In the genomic region with DNA sequence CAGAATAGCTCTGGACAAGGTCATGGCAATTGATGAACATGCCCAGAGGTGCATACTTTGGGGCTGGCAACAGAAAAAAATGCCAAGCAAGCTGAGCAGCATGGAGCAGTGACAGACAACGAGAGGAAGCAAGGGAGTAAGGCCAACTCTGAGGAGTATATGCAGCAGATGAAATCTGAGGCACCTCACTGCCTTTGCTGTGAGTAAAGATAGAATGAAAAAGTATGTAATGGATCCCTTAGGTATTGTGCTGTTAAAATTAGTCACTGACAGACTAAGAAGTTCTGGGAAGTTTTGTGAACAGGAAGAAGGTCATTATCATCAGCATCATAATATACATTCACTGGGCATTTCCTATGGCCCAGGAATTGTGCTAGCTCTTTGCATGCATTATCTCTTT, we compare ENCODE assay signal across 29 cellular contexts.
DNase-seq lines count a peak whose midpoint lies in the region; ATAC-seq, FAIRE-seq and TF ChIP-seq lines count a peak whose summit lies in the region.
"Had no signal": no experiment of that assay in that cellular context is flagged by ENCODE, and none has a peak within 500 bp of the region (broad histone marks: within the 10 kb centered on the region; RNA-seq: fewer than 3 reads in every experiment).

No MANE protein-coding gene starts in this region.

- H3K79me2 ChIP-seq in mammary epithelial cell (ENCODE audit: insufficient read depth, low read length), result no peaks in the 10 kb centered on the region
- no peaks in the 10 kb centered on the region for H3K79me2 ChIP-seq in astrocyte (ENCODE audit: insufficient read depth, low read length)

- H3K4me1 ChIP-seq in mammary epithelial cell (ENCODE audit: insufficient read depth, low read length), result peaks cover 12% of the 10 kb centered on the region
- H3K4me1 ChIP-seq in astrocyte (ENCODE audit: insufficient read depth, low read length), result peaks cover 15% of the 10 kb centered on the region
- H3K4me1 ChIP-seq in kidney (ENCODE audit: control insufficient read depth in 1 of 2, insufficient read depth in 1 of 2, low read depth in 1 of 2, low read length in 2 of 2), result peaks cover 0 to 14% of the 10 kb centered on the region in 2 donors
- peaks cover 0 to 47% (median 35%) of the 10 kb centered on the region in 5 donors for H3K4me1 ChIP-seq in subcutaneous abdominal adipose tissue (ENCODE audit: control insufficient read depth in 5 of 5, insufficient read depth in 5 of 5, low read length in 5 of 5)
- H3K4me1 ChIP-seq in mucosa of descending colon (ENCODE audit: low read depth), result peaks cover 5% of the 10 kb centered on the region
- H3K4me1 ChIP-seq: adrenal gland, foreskin keratinocyte had no signal

- H3K9me3 ChIP-seq in mammary epithelial cell (replicated peaks; ENCODE audit: insufficient read depth, low read length), result no peaks in the 10 kb centered on the region
- H3K9me3 ChIP-seq in astrocyte (ENCODE audit: insufficient read depth, low read depth, low read length), result no peaks in the 10 kb centered on the region
- H3K9me3 ChIP-seq in kidney (ENCODE audit: control insufficient read depth in 1 of 2, low read length in 2 of 2), result no peaks in the 10 kb centered on the region
- no peaks in the 10 kb centered on the region for H3K9me3 ChIP-seq in subcutaneous abdominal adipose tissue (ENCODE audit: control insufficient read depth in 5 of 5, low read length in 5 of 5)
- H3K9me3 ChIP-seq in mucosa of descending colon, result no peaks in the 10 kb centered on the region
- H3K9me3 ChIP-seq: adrenal gland, heart right ventricle had no signal

- BruUV-seq in mammary epithelial cell (replicated peaks; lab: Mats Ljungman, UMichigan), result no TSS peak
- BruUV-seq in MCF 10A (replicated peaks; lab: Mats Ljungman, UMichigan), result no TSS peak

- POLR2A ChIA-PET in MCF 10A (lab: Yijun Ruan, JAX), result no interaction called here

- no peak overlapping the region for H3K9ac ChIP-seq in mammary epithelial cell (ENCODE audit: insufficient read depth, low read length)
- no peak overlapping the region for H3K9ac ChIP-seq in astrocyte (ENCODE audit: low read length)
- no peak overlapping the region for H3K9ac ChIP-seq in kidney (ENCODE audit: low read length in 2 of 2)
- H3K9ac ChIP-seq in subcutaneous abdominal adipose tissue (ENCODE audit: low read length in 5 of 5), result no peak overlapping the region

- CTCF ChIA-PET in mammary epithelial cell (lab: Charles Lee; ENCODE audit: low non-redundant PET), result no interaction called here
- CTCF ChIA-PET in MCF 10A (lab: Yijun Ruan, JAX), result interaction anchor here (0.6 to 1.2 kb wide), 2 partner anchors 63 to 484 kb away, joined by 3 read pairs; no protein-coding TSS in a partner anchor

- DNase-seq in mammary epithelial cell, result no peak
- no peak for DNase-seq in MCF 10A (ENCODE audit: unreplicated experiment)
- DNase-seq in astrocyte (ENCODE audit: low read depth), result no peak
- no peak for DNase-seq in kidney
- no peak for DNase-seq in RPMI8226
- DNase-seq in H4 (ENCODE audit: low spot score), result no peak
- no peak for DNase-seq in mucosa of descending colon
- DNase-seq: activated CD4-positive, alpha-beta T cell treated with anti-CD3 and anti-CD28 coated beads for 1 hour; activated naive CD4-positive, alpha-beta T cell treated with Interleukin-2 at 50 U/mL for 16 hours; activated T-cell treated with anti-CD3 and anti-CD28 coated beads, Interleukin-2, amount 50 U/mL, for 1 hour; adrenal gland; DMS153; GF-D8; heart right ventricle; HFFc6; Karpas-422; left colon; naive B cell; NCI-H146; NCI-H2107; NCI-H774; nucleus accumbens had no signal

- no peak overlapping the region for H3K27ac Mint-ChIP-seq in MCF 10A (ENCODE audit: low read depth, unreplicated experiment)
- no peak overlapping the region for H3K27ac Mint-ChIP-seq in astrocyte (ENCODE audit: unreplicated experiment)
- H3K27ac Mint-ChIP-seq: HFFc6; T-helper 1 cell treated with Interleukin-12 subunit alpha and Interleukin-12 subunit beta and Interleukin-4 antibody, amounts not matched to agents 30 μg/mL and 1 μg/mL, for 36 hours; type B pancreatic cell had no signal

- H3K4me2 ChIP-seq in mammary epithelial cell (ENCODE audit: insufficient read depth, low read depth, low read length) (no peak overlapping the region), astrocyte (ENCODE audit: low read length) (no peak overlapping the region)

- TF ChIP-seq CTCF in mammary epithelial cell (conservative IDR thresholded peaks at IDR 0.05 in 1 of 2, IDR thresholded peaks at IDR 0.05 in 1 of 2; ENCODE audit: extremely low read depth in 1 of 2, insufficient read depth in 1 of 2, low read depth in 1 of 2, low read length in 2 of 2) (no peak), MCF 10A (IDR thresholded peaks at IDR 0.05; ENCODE audit: unreplicated experiment) (no peak), astrocyte (IDR thresholded peaks at IDR 0.05; ENCODE audit: insufficient read depth, low read depth, low read length) (no peak), kidney (IDR thresholded peaks at IDR 0.05; ENCODE audit: borderline replicate concordance, extremely low read depth, insufficient read depth) (no peak), mucosa of descending colon (IDR thresholded peaks at IDR 0.05) (no peak)

- H3K9me3 Mint-ChIP-seq in MCF 10A (ENCODE audit: unreplicated experiment), result no peaks in the 10 kb centered on the region
- H3K9me3 Mint-ChIP-seq in astrocyte (ENCODE audit: unreplicated experiment), result no peaks in the 10 kb centered on the region
- H3K9me3 Mint-ChIP-seq: HFFc6, naive B cell had no signal

- no peaks in the 10 kb centered on the region for H3K36me3 Mint-ChIP-seq in MCF 10A (ENCODE audit: insufficient read depth, unreplicated experiment)
- H3K36me3 Mint-ChIP-seq in astrocyte (ENCODE audit: low read depth, unreplicated experiment), result no peaks in the 10 kb centered on the region
- H3K36me3 Mint-ChIP-seq: naive B cell, type B pancreatic cell had no signal

- H3K4me1 Mint-ChIP-seq in MCF 10A (ENCODE audit: insufficient read depth, unreplicated experiment), result peaks cover 12% of the 10 kb centered on the region
- H3K4me1 Mint-ChIP-seq in astrocyte (ENCODE audit: low read depth, unreplicated experiment), result peaks cover 6% of the 10 kb centered on the region

- H3K36me3 ChIP-seq in mammary epithelial cell (ENCODE audit: insufficient read depth, low read length) (no peaks in the 10 kb centered on the region), astrocyte (ENCODE audit: insufficient read depth, low read length) (no peaks in the 10 kb centered on the region), kidney (ENCODE audit: control insufficient read depth in 1 of 2, insufficient read depth in 2 of 2, low read length in 2 of 2) (no peaks in the 10 kb centered on the region), subcutaneous abdominal adipose tissue (ENCODE audit: control insufficient read depth in 5 of 5, insufficient read depth in 5 of 5, low read length in 5 of 5) (no peaks in the 10 kb centered on the region), mucosa of descending colon (ENCODE audit: low read depth) (no peaks in the 10 kb centered on the region)
- H3K36me3 ChIP-seq: adrenal gland, heart right ventricle had no signal

- H4K20me1 ChIP-seq in mammary epithelial cell (ENCODE audit: insufficient read depth, low read length), result no peaks in the 10 kb centered on the region
- H4K20me1 ChIP-seq in astrocyte (ENCODE audit: insufficient read depth, low read length), result no peaks in the 10 kb centered on the region

- H3K4me3 Mint-ChIP-seq in MCF 10A (ENCODE audit: unreplicated experiment) (no peak overlapping the region), astrocyte (ENCODE audit: unreplicated experiment) (no peak overlapping the region)
- H3K4me3 Mint-ChIP-seq: HFFc6; naive B cell; T-helper 1 cell treated with Interleukin-12 subunit alpha and Interleukin-12 subunit beta and Interleukin-4 antibody, amounts not matched to agents 30 μg/mL and 1 μg/mL, for 36 hours; type B pancreatic cell had no signal

- H3K27ac ChIP-seq in mammary epithelial cell (ENCODE audit: insufficient read depth, low read depth, low read length) (no peak overlapping the region), astrocyte (ENCODE audit: low read depth, low read length) (no peak overlapping the region), kidney (ENCODE audit: low read depth in 2 of 2, low read length in 2 of 2) (peak overlapping the region; percentile 29 to 47), subcutaneous abdominal adipose tissue (ENCODE audit: low read depth, low read length) (peak overlapping the region; percentile 15)
- H3K27ac ChIP-seq: adrenal gland, epithelial cell of prostate, foreskin keratinocyte, heart right ventricle, skin epidermis had no signal

- FAIRE-seq in astrocyte (lab: Jason Lieb, UNC), result peak; percentile 45
- FAIRE-seq in kidney (lab: Jason Lieb, UNC), result no peak
- FAIRE-seq: A204.1 had no signal

- peak overlapping the region; percentile 65 for H2AFZ ChIP-seq in mammary epithelial cell (ENCODE audit: low read depth, low read length)
- no peak overlapping the region for H2AFZ ChIP-seq in astrocyte (ENCODE audit: low read depth, low read length)

- dilution Hi-C loops in mammary epithelial cell (cut with HindIII; ENCODE audit: low sequenced_read_pairs), result no loop called here

- no peak for ATAC-seq in mucosa of descending colon
- ATAC-seq: foreskin keratinocyte, heart right ventricle, left colon had no signal

- in situ Hi-C loops in mammary epithelial cell (cut with MboI; ENCODE audit: low sequenced_read_pairs in 2 of 2), result no loop called here

- H3K4me3 ChIP-seq in mammary epithelial cell (replicated peaks in 1 of 3; ENCODE audit: insufficient read depth in 1 of 3, low read depth in 2 of 3, low read length in 3 of 3), result no peak overlapping the region
- no peak overlapping the region for H3K4me3 ChIP-seq in astrocyte (ENCODE audit: insufficient read depth, low read depth, low read length)
- no peak overlapping the region for H3K4me3 ChIP-seq in kidney (ENCODE audit: low read length in 2 of 2)
- H3K4me3 ChIP-seq in subcutaneous abdominal adipose tissue (ENCODE audit: low read depth in 1 of 5, low read length in 5 of 5), result no peak overlapping the region
- no peak overlapping the region for H3K4me3 ChIP-seq in mucosa of descending colon
- H3K4me3 ChIP-seq: adrenal gland, heart right ventricle, skin epidermis had no signal

- intact Hi-C loops in mammary epithelial cell (cut with micrococcal nuclease) (no loop called here), MCF 10A (cut with micrococcal nuclease) (no loop called here), kidney (cut with DNase I) (no loop called here), mucosa of descending colon (cut with DNase I, micrococcal nuclease) (no loop called here)

- H3K27me3 Mint-ChIP-seq in MCF 10A (ENCODE audit: insufficient read depth, unreplicated experiment), result no peaks in the 10 kb centered on the region
- H3K27me3 Mint-ChIP-seq in astrocyte (ENCODE audit: low read depth, unreplicated experiment), result no peaks in the 10 kb centered on the region

- H3K27me3 ChIP-seq in mammary epithelial cell (ENCODE audit: insufficient read depth, low read length), result no peaks in the 10 kb centered on the region
- H3K27me3 ChIP-seq in astrocyte (ENCODE audit: insufficient read depth, low read length), result no peaks in the 10 kb centered on the region
- no peaks in the 10 kb centered on the region for H3K27me3 ChIP-seq in subcutaneous abdominal adipose tissue (ENCODE audit: control insufficient read depth in 5 of 5, insufficient read depth in 4 of 5, low read length in 5 of 5)
- H3K27me3 ChIP-seq: adrenal gland, foreskin keratinocyte, heart right ventricle had no signal

- WGBS in mammary epithelial cell (ENCODE audit: low coverage, missing lambda C conversion rate), result 27% methylated on average over 1 of the region's 1 CpG

Comparison
In these comparisons a context has a peak if more than half of its experiments do, and no peak if none do; other contexts are left out.
1. H3K27ac ChIP-seq: peak in kidney (2 of 2) and subcutaneous abdominal adipose tissue (single experiment); none in mammary epithelial cell (single experiment) and astrocyte (single experiment).